Comparison of ENCODE assay signal across 1 cellular context in the genomic region with DNA sequence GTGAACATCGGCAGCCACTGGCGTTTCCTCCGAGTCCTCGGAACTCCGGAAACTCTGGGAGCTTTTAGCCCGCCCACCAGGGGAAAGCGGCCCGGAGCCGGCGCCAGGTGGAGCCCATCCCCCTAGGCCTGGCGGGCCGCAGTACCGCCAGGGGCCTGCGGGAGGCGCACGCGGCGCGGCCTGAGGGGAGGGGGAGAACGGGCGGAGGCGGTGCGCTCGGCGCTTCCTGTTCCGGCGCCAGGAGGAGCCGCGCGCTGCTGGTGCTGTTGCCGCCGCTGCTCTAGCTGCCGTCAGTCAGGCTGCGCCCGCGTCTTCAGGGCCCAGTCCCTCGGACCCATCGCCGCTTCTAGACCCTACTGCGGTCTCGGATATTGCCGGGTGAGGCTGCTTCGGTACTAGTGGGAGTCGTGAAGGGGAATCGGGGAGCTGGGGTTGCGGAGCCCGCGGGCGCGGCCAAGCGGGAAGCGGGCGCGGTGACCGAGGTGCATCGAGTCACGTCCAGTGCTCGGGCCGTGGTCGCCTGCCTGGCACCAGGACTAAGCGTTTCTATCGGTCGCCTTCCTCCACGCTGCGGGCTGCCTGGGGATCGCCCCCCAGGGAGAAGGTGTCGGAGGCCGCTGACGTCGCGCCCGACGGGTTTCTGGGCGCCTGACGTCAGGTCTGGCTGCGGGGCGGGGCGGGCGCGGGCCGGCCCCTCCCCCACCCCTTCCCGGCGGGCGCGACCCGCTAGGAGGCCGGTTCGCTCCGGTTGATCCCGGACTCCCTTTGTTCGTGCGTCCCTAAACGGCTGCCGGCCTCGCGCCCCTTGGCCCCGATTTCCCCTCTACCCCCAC.
TF ChIP-seq lines count a peak whose summit lies in the region.

A gene (plus strand): TSS at position 222 of the 833 bp plus-strand sequence. CDS start 10,037 bp downstream, outside the sequence.

TF ChIP-seq in WTC11, 78 proteins besides CTCF, POLR2A, EP300 and RAD21 (continued from another document):
- TF ChIP-seq EMX1 (CRISPR knock-in tag; IDR thresholded peaks at IDR 0.05) (no peak), ZNF138 (CRISPR knock-in tag; conservative IDR thresholded peaks at IDR 0.05) (0 out of 2 replicates have a peak, but pooled peaks have one; percentile 64), ATF1 (CRISPR knock-in tag; IDR thresholded peaks at IDR 0.05) (0 out of 2 replicates have a peak, but pooled peaks have one; percentile 1)
- TF ChIP-seq, protein P1, sequence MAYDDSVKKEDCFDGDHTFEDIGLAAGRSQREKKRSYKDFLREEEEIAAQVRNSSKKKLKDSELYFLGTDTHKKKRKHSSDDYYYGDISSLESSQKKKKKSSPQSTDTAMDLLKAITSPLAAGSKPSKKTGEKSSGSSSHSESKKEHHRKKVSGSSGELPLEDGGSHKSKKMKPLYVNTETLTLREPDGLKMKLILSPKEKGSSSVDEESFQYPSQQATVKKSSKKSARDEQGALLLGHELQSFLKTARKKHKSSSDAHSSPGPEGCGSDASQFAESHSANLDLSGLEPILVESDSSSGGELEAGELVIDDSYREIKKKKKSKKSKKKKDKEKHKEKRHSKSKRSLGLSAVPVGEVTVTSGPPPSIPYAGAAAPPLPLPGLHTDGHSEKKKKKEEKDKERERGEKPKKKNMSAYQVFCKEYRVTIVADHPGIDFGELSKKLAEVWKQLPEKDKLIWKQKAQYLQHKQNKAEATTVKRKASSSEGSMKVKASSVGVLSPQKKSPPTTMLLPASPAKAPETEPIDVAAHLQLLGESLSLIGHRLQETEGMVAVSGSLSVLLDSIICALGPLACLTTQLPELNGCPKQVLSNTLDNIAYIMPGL (CRISPR knock-in tag; IDR thresholded peaks at IDR 0.05): peak; percentile 98
